ENCODE assay signal across 27 cellular contexts in the genomic region with DNA sequence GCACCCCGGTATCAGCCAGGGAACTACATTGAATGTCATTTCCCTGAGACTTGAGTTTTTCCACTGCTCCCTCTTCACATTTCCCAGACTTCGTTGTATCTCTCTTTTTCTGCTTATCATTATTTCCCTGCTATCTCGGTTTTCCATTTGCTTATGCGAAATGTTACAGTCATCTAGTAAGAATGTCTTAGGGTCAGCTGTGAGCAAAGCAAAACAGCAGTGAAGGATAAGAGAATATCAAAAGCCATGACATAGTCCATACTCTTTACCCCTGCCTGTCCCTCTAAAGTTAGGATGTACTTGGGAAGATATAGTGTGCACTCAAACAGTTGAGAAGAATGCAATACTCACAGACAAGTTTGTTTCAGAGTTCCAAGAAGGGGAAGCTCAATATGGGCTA.
DNase-seq lines count a peak whose midpoint lies in the region; ATAC-seq and TF ChIP-seq lines count a peak whose summit lies in the region.
"Had no signal": no experiment of that assay in that cellular context is flagged by ENCODE, and none has a peak within 500 bp of the region (broad histone marks: within the 10 kb centered on the region; RNA-seq: fewer than 3 reads in every experiment).

No MANE protein-coding gene starts in this region.

- DNase-seq in heart right ventricle = no peak
- DNase-seq in Right ventricle myocardium superior = no peak
- DNase-seq in esophagus muscularis mucosa (ENCODE audit: extremely low spot score) = no peak
- DNase-seq in right lobe of liver = no peak
- no peak for DNase-seq in tibial artery
- DNase-seq in aorta = no peak
- DNase-seq: activated CD4-positive, alpha-beta T cell treated with anti-CD3 and anti-CD28 coated beads for 4 hours; activated CD8-positive, alpha-beta memory T cell treated with anti-CD3 and anti-CD28 coated beads for 24 hours; activated T-cell treated with anti-CD3 and anti-CD28 coated beads for 4 hours; amygdala; DMS79 treated with DMSO at 0.1 percent for 48 hours; hippocampal formation; naive B cell; NCI-H146; NCI-H446 treated with DMSO at 0.1 percent for 48 hours; NCI-H774; Peyer's patch; posterior cingulate gyrus; SIG-M5; stimulated activated naive B cell treated with anti-CD40 and anti-IgM and Interleukin-4, amounts not matched to agents 10 μg/mL and 1 μg/mL and 100 μg/mL, for 72 hours; T1000; upper lobe of right lung had no signal

- H3K27me3 ChIP-seq in heart right ventricle (no peaks in the 10 kb centered on the region), esophagus muscularis mucosa (no peaks in the 10 kb centered on the region), right lobe of liver (no peaks in the 10 kb centered on the region), tibial artery (no peaks in the 10 kb centered on the region), aorta (ENCODE audit: control insufficient read depth in 1 of 2, insufficient read depth in 2 of 2, low read length in 1 of 2) (no peaks in the 10 kb centered on the region)
- H3K27me3 ChIP-seq: cardiac muscle cell, Peyer's patch, upper lobe of right lung had no signal

- intact Hi-C loops in heart right ventricle (cut with DNase I) (no loop called here), Right ventricle myocardium superior (cut with DNase I) (no loop called here), esophagus muscularis mucosa (cut with DNase I) (no loop called here), right lobe of liver (cut with DNase I) (no loop called here), tibial artery (cut with DNase I; ENCODE audit: low total_unique reads) (no loop called here), aorta (cut with DNase I) (no loop called here)

- H3K36me3 ChIP-seq in heart right ventricle (peaks cover 0 to 7% (median 0%) of the 10 kb centered on the region in 9 donors), esophagus muscularis mucosa (peaks cover 0 to 33% (median 6%) of the 10 kb centered on the region in 4 donors), right lobe of liver (no peaks in the 10 kb centered on the region), tibial artery (peaks cover 0 to 5% (median 4%) of the 10 kb centered on the region in 3 donors), aorta (ENCODE audit: control insufficient read depth in 1 of 2, insufficient read depth in 2 of 2, low read length in 1 of 2) (peaks cover 0 to 5% of the 10 kb centered on the region in 2 donors)
- H3K36me3 ChIP-seq: cardiac muscle cell, Peyer's patch, upper lobe of right lung had no signal

- WGBS in heart right ventricle, 2 donors = 31 to 52% methylated on average over 4 of the region's 4 CpGs
- 81% methylated on average over 4 of the region's 4 CpGs for WGBS in esophagus muscularis mucosa
- WGBS in right lobe of liver (ENCODE audit: insufficient coverage, low coverage, low lambda C conversion rate, missing lambda C conversion rate) = 37% methylated on average over 4 of the region's 4 CpGs
- 16 to 19% methylated on average over 4 of the region's 4 CpGs for WGBS in aorta, 2 donors

- H3K27ac ChIP-seq in heart right ventricle (peak overlapping the region in 7 of 10 donors; percentile 2 to 68 (median 58)), esophagus muscularis mucosa (replicated peaks in 1 of 4) (peak overlapping the region in 3 of 4 donors; percentile 24 to 42 (median 28)), right lobe of liver (peak overlapping the region in 1 of 3 donors; percentile 11), tibial artery (peak overlapping the region; percentile 5 to 37), aorta (ENCODE audit: low read depth in 1 of 2, low read length in 2 of 2) (no peak overlapping the region)
- H3K27ac ChIP-seq: GM23248, Peyer's patch, upper lobe of right lung, VCaP had no signal

- H3K4me3 ChIP-seq in heart right ventricle (no peak overlapping the region), esophagus muscularis mucosa (no peak overlapping the region), right lobe of liver (no peak overlapping the region), tibial artery (no peak overlapping the region), aorta (ENCODE audit: low read length in 2 of 2) (no peak overlapping the region)
- H3K4me3 ChIP-seq: cardiac muscle cell, GM23248, Peyer's patch, upper lobe of right lung had no signal

- no peak for TF ChIP-seq POLR2A in esophagus muscularis mucosa (IDR thresholded peaks at IDR 0.05; ENCODE audit: low read depth)
- no peak for TF ChIP-seq POLR2A in right lobe of liver (IDR thresholded peaks at IDR 0.05)

- H3K4me1 ChIP-seq in heart right ventricle = peaks cover 0 to 20% (median 8%) of the 10 kb centered on the region in 9 donors
- H3K4me1 ChIP-seq in esophagus muscularis mucosa = peaks cover 4 to 29% (median 16%) of the 10 kb centered on the region in 4 donors
- no peaks in the 10 kb centered on the region for H3K4me1 ChIP-seq in right lobe of liver
- H3K4me1 ChIP-seq in tibial artery = peaks cover 0 to 29% (median 4%) of the 10 kb centered on the region in 4 donors
- no peaks in the 10 kb centered on the region for H3K4me1 ChIP-seq in aorta (ENCODE audit: control insufficient read depth in 1 of 2, insufficient read depth in 2 of 2, low read length in 2 of 2)
- H3K4me1 ChIP-seq: Peyer's patch, upper lobe of right lung had no signal

- H3K9me3 ChIP-seq in heart right ventricle = no peaks in the 10 kb centered on the region
- H3K9me3 ChIP-seq in esophagus muscularis mucosa = no peaks in the 10 kb centered on the region
- H3K9me3 ChIP-seq in right lobe of liver = no peaks in the 10 kb centered on the region
- no peaks in the 10 kb centered on the region for H3K9me3 ChIP-seq in tibial artery
- no peaks in the 10 kb centered on the region for H3K9me3 ChIP-seq in aorta (ENCODE audit: control insufficient read depth, low read length)
- H3K9me3 ChIP-seq: Peyer's patch, upper lobe of right lung had no signal

- TF ChIP-seq CTCF in heart right ventricle (IDR thresholded peaks at IDR 0.05) = no peak
- TF ChIP-seq CTCF in esophagus muscularis mucosa (IDR thresholded peaks at IDR 0.05) = no peak
- TF ChIP-seq CTCF in right lobe of liver (IDR thresholded peaks at IDR 0.05) = no peak
- TF ChIP-seq CTCF in tibial artery (IDR thresholded peaks at IDR 0.05) = no peak

- TF ChIP-seq EP300 in esophagus muscularis mucosa (IDR thresholded peaks at IDR 0.05) = no peak

- ATAC-seq in heart right ventricle (peak in 5 of 8 donors; percentile 41 to 64 (median 61)), Right ventricle myocardium superior (ENCODE audit: poor library complexity) (no peak), right lobe of liver (peak; percentile 37 to 66 (median 50)), GM21825 (IDR thresholded peaks at IDR 0.05; ENCODE audit: unreplicated experiment) (no peak), HG03039 (IDR thresholded peaks at IDR 0.05; ENCODE audit: unreplicated experiment) (no peak), aorta (ENCODE audit: low FRiP score) (no peak)
- ATAC-seq: stimulated activated naive B cell treated with anti-CD40 and anti-IgM and Interleukin-4, amounts not matched to agents 10 μg/mL and 1 μg/mL and 100 μg/mL, for 72 hours; upper lobe of right lung had no signal

Comparison
In these comparisons a context has a peak if more than half of its experiments do, and no peak if none do; other contexts are left out.
1. ATAC-seq: peak in heart right ventricle (5 of 8) and right lobe of liver (4 of 4); none in Right ventricle myocardium superior (single experiment), GM21825 (single experiment), HG03039 (single experiment) and aorta (single experiment).
2. H3K27ac ChIP-seq: peak in heart right ventricle (7 of 10), esophagus muscularis mucosa (3 of 4) and tibial artery (2 of 2); none in aorta (0 of 2).